ENCODE assay signal across 13 cellular contexts in the genomic region with DNA sequence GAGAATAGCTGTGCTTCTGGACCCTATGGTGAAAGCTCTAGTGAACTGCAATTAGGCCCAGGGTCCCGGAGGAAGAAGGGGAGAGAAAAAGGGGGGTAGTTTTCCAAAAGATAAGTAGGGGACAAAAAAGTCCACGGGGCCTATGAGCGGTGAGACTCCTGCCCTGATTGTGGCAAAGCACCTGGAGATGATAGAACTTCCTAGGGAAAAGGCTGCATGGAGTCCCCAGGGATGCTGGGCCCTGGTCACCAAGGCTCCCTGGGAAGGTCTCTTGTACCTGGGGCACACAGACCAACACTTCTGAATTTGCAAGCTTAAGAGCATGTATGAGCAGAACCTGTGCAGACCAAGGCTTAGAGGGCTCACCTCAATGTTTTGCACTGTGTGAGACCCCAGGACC. TPM values are rescaled to one million over a fixed set of nuclear protein-coding genes. Genes with fewer than 3 reads are reported as not detected.
A peak's percentile ranks its signal among the peaks of the same experiment; 100 is the strongest.
DNase-seq lines count a peak whose midpoint lies in the region; ATAC-seq and TF ChIP-seq lines count a peak whose summit lies in the region.
"Had no signal": no experiment of that assay in that cellular context is flagged by ENCODE, and none has a peak within 500 bp of the region (broad histone marks: within the 10 kb centered on the region; RNA-seq: fewer than 3 reads in every experiment).

No MANE protein-coding gene starts in this region.

- H3K23ac ChIP-seq in IMR-90 (ENCODE audit: low read depth, low read length) = 0 out of 2 replicates have a peak overlapping the region, but pooled peaks have one; percentile 17

- H3K36me3 ChIP-seq in IMR-90 (ENCODE audit: control insufficient read depth, insufficient read depth, low read length) = no peaks in the 10 kb centered on the region
- peaks cover under 1% of the 10 kb centered on the region for H3K36me3 ChIP-seq in mammary epithelial cell (ENCODE audit: insufficient read depth, low read length)
- H3K36me3 ChIP-seq in psoas muscle (ENCODE audit: insufficient read depth in 1 of 2, low read depth in 1 of 2) = no peaks in the 10 kb centered on the region

- H4K5ac ChIP-seq in IMR-90 (ENCODE audit: low read depth, low read length) = no peak overlapping the region

- H3K27ac ChIP-seq in IMR-90 (ENCODE audit: insufficient read depth, low read length) = no peak overlapping the region
- peak overlapping the region; percentile 35 for H3K27ac ChIP-seq in mammary epithelial cell (ENCODE audit: insufficient read depth, low read depth, low read length)
- peak overlapping the region; percentile 95 for H3K27ac ChIP-seq in psoas muscle

- peaks cover 43% of the 10 kb centered on the region for H3K4me1 Mint-ChIP-seq in CD14-positive monocyte
- H3K4me1 Mint-ChIP-seq: stimulated activated effector memory CD8-positive, alpha-beta T cell treated with anti-CD3 and anti-CD28 coated beads, Interleukin-12 subunit alpha, Interleukin-12 subunit beta, amount 100 ng/mL, for 72 hours had no signal

- no peak overlapping the region for H2BK120ac ChIP-seq in IMR-90 (ENCODE audit: low read depth, low read length)

- no peak for ATAC-seq in IMR-90 (ENCODE audit: low read depth)
- no peak for ATAC-seq in psoas muscle
- ATAC-seq in HG03460 (IDR thresholded peaks at IDR 0.05; ENCODE audit: unreplicated experiment) = no peak
- ATAC-seq in GM19395 (IDR thresholded peaks at IDR 0.05; ENCODE audit: unreplicated experiment) = no peak

- peaks cover 0 to 9% of the 10 kb centered on the region in 2 experiments; a peak in 1 of 4 replicates for H3K79me1 ChIP-seq in IMR-90 (ENCODE audit: low read depth in 1 of 2, low read length in 2 of 2)

- H3K27ac Mint-ChIP-seq in CD14-positive monocyte = peak overlapping the region; percentile 77 to 94 (median 91)
- H3K27ac Mint-ChIP-seq: nephron progenitor cell; stimulated activated effector memory CD8-positive, alpha-beta T cell treated with anti-CD3 and anti-CD28 coated beads, Interleukin-12 subunit alpha, Interleukin-12 subunit beta, amount 100 ng/mL, for 72 hours had no signal

- no peak overlapping the region for H3K56ac ChIP-seq in IMR-90 (ENCODE audit: extremely low read depth, insufficient read depth, low read length)

- CTCF ChIA-PET in IMR-90 (lab: Yijun Ruan, JAX) (interaction anchor here (0.5 to 1.9 kb wide), 7 partner anchors 13 to 116 kb away, joined by 3 to 8 read pairs (median 4); no protein-coding TSS in a partner anchor), mammary epithelial cell (lab: Charles Lee; ENCODE audit: low non-redundant PET) (no interaction called here)

- H3K4ac ChIP-seq in IMR-90 (ENCODE audit: low read depth, low read length) = no peak overlapping the region

- H3K14ac ChIP-seq in IMR-90 (replicated peaks; ENCODE audit: low read depth, low read length) = no peak overlapping the region

- H3K9me3 ChIP-seq in IMR-90 (ENCODE audit: control insufficient read depth, insufficient read depth, low read length) (no peaks in the 10 kb centered on the region), mammary epithelial cell (replicated peaks; ENCODE audit: insufficient read depth, low read length) (no peaks in the 10 kb centered on the region), psoas muscle (no peaks in the 10 kb centered on the region)

- peaks cover 0 to 6% (median 0%) of the 10 kb centered on the region in 7 donors for H3K9me3 Mint-ChIP-seq in CD14-positive monocyte
- H3K9me3 Mint-ChIP-seq: CD4-positive, CD25-positive, alpha-beta regulatory T cell; nephron progenitor cell; stimulated activated effector memory CD8-positive, alpha-beta T cell treated with anti-CD3 and anti-CD28 coated beads, Interleukin-12 subunit alpha, Interleukin-12 subunit beta, amount 100 ng/mL, for 72 hours had no signal

- peaks cover 33% of the 10 kb centered on the region for H3K9me1 ChIP-seq in IMR-90 (ENCODE audit: insufficient read depth, low read length)

- H4K20me1 ChIP-seq in IMR-90 (ENCODE audit: insufficient read depth, low read length) = no peaks in the 10 kb centered on the region; the same call in 1 of the 2 replicates
- no peaks in the 10 kb centered on the region for H4K20me1 ChIP-seq in mammary epithelial cell (ENCODE audit: insufficient read depth, low read length)

- no peak overlapping the region for H2AK5ac ChIP-seq in IMR-90 (ENCODE audit: low read depth, low read length)

- H3K4me1 ChIP-seq in IMR-90 (ENCODE audit: control insufficient read depth, insufficient read depth, low read length) (peaks cover 25% of the 10 kb centered on the region), mammary epithelial cell (ENCODE audit: insufficient read depth, low read length) (peaks cover 33% of the 10 kb centered on the region), psoas muscle (peaks cover 91% of the 10 kb centered on the region)

- BruUV-seq in IMR-90 (replicated peaks; lab: Mats Ljungman, UMichigan) (no TSS peak), mammary epithelial cell (replicated peaks; lab: Mats Ljungman, UMichigan) (no TSS peak)

- H3K9ac ChIP-seq in IMR-90 (ENCODE audit: low read depth, low read length) = no peak overlapping the region
- no peak overlapping the region for H3K9ac ChIP-seq in mammary epithelial cell (ENCODE audit: insufficient read depth, low read length)

- no peak overlapping the region; the same call in 1 of the 2 replicates for H3K18ac ChIP-seq in IMR-90 (ENCODE audit: low read depth, low read length)

- peaks cover 21 to 31% (median 28%) of the 10 kb centered on the region in 3 donors for H3K27me3 Mint-ChIP-seq in CD14-positive monocyte (ENCODE audit: low read depth in 3 of 3)

- no peaks in the 10 kb centered on the region for H3K79me2 ChIP-seq in mammary epithelial cell (ENCODE audit: insufficient read depth, low read length)

- no peaks in the 10 kb centered on the region for H3K27me3 ChIP-seq in IMR-90 (ENCODE audit: control insufficient read depth, insufficient read depth, low read length)
- no peaks in the 10 kb centered on the region for H3K27me3 ChIP-seq in mammary epithelial cell (ENCODE audit: insufficient read depth, low read length)
- no peaks in the 10 kb centered on the region for H3K27me3 ChIP-seq in psoas muscle (ENCODE audit: insufficient read depth in 3 of 3, low read length in 2 of 3)

- dilution Hi-C loops in IMR-90 (cut with HindIII; ENCODE audit: low sequenced_read_pairs, unreplicated experiment) = no loop called here
- dilution Hi-C loops in mammary epithelial cell (cut with HindIII; ENCODE audit: low sequenced_read_pairs) = no loop called here

- H3K4me3 Mint-ChIP-seq in CD14-positive monocyte = no peak overlapping the region
- H3K4me3 Mint-ChIP-seq: CD4-positive, CD25-positive, alpha-beta regulatory T cell; nephron progenitor cell; stimulated activated effector memory CD8-positive, alpha-beta T cell treated with anti-CD3 and anti-CD28 coated beads, Interleukin-12 subunit alpha, Interleukin-12 subunit beta, amount 100 ng/mL, for 72 hours had no signal

- in situ Hi-C loops in IMR-90 (cut with MboI; ENCODE audit: low sequenced_read_pairs) (no loop called here), mammary epithelial cell (cut with MboI; ENCODE audit: low sequenced_read_pairs in 2 of 2) (no loop called here)

- H3K36me3 Mint-ChIP-seq in CD14-positive monocyte = peaks cover 3 to 4% of the 10 kb centered on the region in 2 donors
- H3K36me3 Mint-ChIP-seq: CD4-positive, CD25-positive, alpha-beta regulatory T cell had no signal

- TF ChIP-seq CTCF in CD14-positive monocyte (IDR thresholded peaks at IDR 0.05) (no peak), IMR-90 (conservative IDR thresholded peaks at IDR 0.05; ENCODE audit: low read depth, low read length) (no peak), mammary epithelial cell (conservative IDR thresholded peaks at IDR 0.05 in 1 of 2, IDR thresholded peaks at IDR 0.05 in 1 of 2; ENCODE audit: extremely low read depth in 1 of 2, insufficient read depth in 1 of 2, low read depth in 1 of 2, low read length in 2 of 2) (no peak), psoas muscle (IDR thresholded peaks at IDR 0.05) (no peak)

- TF ChIP-seq RAD21 in IMR-90 (IDR thresholded peaks at IDR 0.05; ENCODE audit: low read length) = no peak

- intact Hi-C loops in CD14-positive monocyte (cut with micrococcal nuclease) = loop anchor here in 1 of 2 donors (5.0 to 10.0 kb wide), 2 partner anchors 56 to 262 kb away; a partner anchor contains a TSS
- intact Hi-C loops in IMR-90 (cut with micrococcal nuclease) = loop anchor here (10.0 kb wide), 1 partner anchor 232 kb away; no protein-coding TSS in a partner anchor
- intact Hi-C loops in mammary epithelial cell (cut with micrococcal nuclease) = no loop called here
- intact Hi-C loops in psoas muscle (cut with DNase I) = loop anchor here in 1 of 2 donors (5.0 kb wide), 1 partner anchor 1074 kb away; a partner anchor contains a TSS

- POLR2A ChIA-PET in IMR-90 (lab: Charles Lee; ENCODE audit: unreplicated experiment) = interaction anchor here (0.6 kb wide), 1 partner anchor 66 kb away, joined by 8 read pairs; no protein-coding TSS in a partner anchor

- H2AFZ ChIP-seq in IMR-90 (replicated peaks; ENCODE audit: low read length, poor library complexity) (no peak overlapping the region), mammary epithelial cell (ENCODE audit: low read depth, low read length) (no peak overlapping the region)

- no peak overlapping the region for H2BK15ac ChIP-seq in IMR-90 (ENCODE audit: low read depth, low read length)

- no peak overlapping the region for H2BK20ac ChIP-seq in IMR-90 (ENCODE audit: low read depth, low read length)

- H3K4me3 ChIP-seq in IMR-90 (ENCODE audit: insufficient read depth, low read depth, low read length) (no peak overlapping the region), mammary epithelial cell (replicated peaks in 1 of 3; ENCODE audit: insufficient read depth in 1 of 3, low read depth in 2 of 3, low read length in 3 of 3) (no peak overlapping the region), psoas muscle (peak overlapping the region; percentile 35)

- DNase-seq in CD14-positive monocyte (ENCODE audit: low spot score) (no peak), IMR-90 (no peak), mammary epithelial cell (no peak), psoas muscle (no peak), NCI-H187 treated with DMSO at 0.1 percent for 48 hours (lab: John Stamatoyannopoulos, UW) (no peak)
- DNase-seq: activated gamma-delta T cell; CD4-positive, CD25-positive, alpha-beta regulatory T cell; NCI-H146; NCI-H345; nephron progenitor cell had no signal

- H3K4me2 ChIP-seq in IMR-90 (ENCODE audit: low read depth, low read length) (no peak overlapping the region), mammary epithelial cell (ENCODE audit: insufficient read depth, low read depth, low read length) (no peak overlapping the region)

- H2BK5ac ChIP-seq in IMR-90 (ENCODE audit: low read depth, low read length, poor library complexity, severe bottlenecking) = no peak overlapping the region

- H4K8ac ChIP-seq in IMR-90 (ENCODE audit: low read depth in 2 of 2, low read length in 2 of 2) = no peak overlapping the region

- no peak overlapping the region for H2AK9ac ChIP-seq in IMR-90 (replicated peaks; ENCODE audit: low read depth, low read length, poor library complexity)

- H4K91ac ChIP-seq in IMR-90 (ENCODE audit: insufficient read depth, low read depth, low read length) = no peak overlapping the region

- 94% methylated on average over 2 of the region's 3 CpGs; no CpG with 5 or more reads in 1 of the 2 experiments for WGBS in IMR-90 (ENCODE audit: extremely low coverage in 2 of 2, insufficient read length in 1 of 2), 2 experiments
- 100% methylated on average over 3 of the region's 3 CpGs for WGBS in mammary epithelial cell (ENCODE audit: low coverage, missing lambda C conversion rate)
- 49 to 64% (median 56%) methylated on average over 3 of the region's 3 CpGs for WGBS in psoas muscle, 3 donors

- TF ChIP-seq POLR2A in IMR-90 (IDR thresholded peaks at IDR 0.05; ENCODE audit: low read depth, low read length) = no peak

RNA-seq across cellular contexts. Expression of a gene that starts 5.4 kb away (rescaled TPM):
- polyA plus RNA-seq in CD14-positive monocyte (1 to 10 TPM; 1.5 to 2.3 TPM), IMR-90 (2012; rRNA removed) (34.8 and 47.8 TPM in 2 replicates), mammary epithelial cell (14.3 TPM), psoas muscle (100 to 1,000 TPM in 2 of 3 donors, 10 to 100 TPM in 1; 74.8 to 264 (median 151) TPM)
- total RNA-seq in IMR-90 (2012; rRNA removed) (10.0 and 11.1 TPM in 2 replicates), mammary epithelial cell (10 to 100 TPM; 11.7 to 18.3 TPM), psoas muscle (100 to 1,000 TPM; 105 to 157 (median 137) TPM)
- 29.9 and 53.0 TPM in 2 replicates for polyA plus RNA-seq in IMR-90 (2012; cell fraction: cytosol; rRNA removed)
- polyA plus RNA-seq in IMR-90 (2012; cell fraction: nucleus; rRNA removed; ENCODE audit: low replicate concordance) = 15.0 and 28.3 TPM in 2 replicates
- 5.9 TPM for polyA minus RNA-seq in mammary epithelial cell

RNA-seq across cellular contexts. Expression of a gene that starts 54.3 kb away (rescaled TPM):
- polyA plus RNA-seq in CD14-positive monocyte (10 to 100 TPM; 11.3 to 12.0 TPM), IMR-90 (2012; rRNA removed) (23.4 and 29.6 TPM in 2 replicates), mammary epithelial cell (32.1 TPM), psoas muscle (10 to 100 TPM in 1 of 3 donors, 1 to 10 TPM in 2; 6.6 to 12.1 (median 7.5) TPM)
- total RNA-seq in IMR-90 (2012; rRNA removed) (13.9 and 14.0 TPM in 2 replicates), mammary epithelial cell (10 to 100 TPM; 22.7 to 61.3 TPM), psoas muscle (10 to 100 TPM; 20.1 to 26.9 (median 22.6) TPM)
- 10.4 and 14.0 TPM in 2 replicates for polyA plus RNA-seq in IMR-90 (2012; cell fraction: cytosol; rRNA removed)
- 18.1 and 35.9 TPM in 2 replicates for polyA plus RNA-seq in IMR-90 (2012; cell fraction: nucleus; rRNA removed; ENCODE audit: low replicate concordance)
- 35.9 TPM for polyA minus RNA-seq in mammary epithelial cell
